8 cellular contexts compared by ENCODE assay signal in the genomic region with DNA sequence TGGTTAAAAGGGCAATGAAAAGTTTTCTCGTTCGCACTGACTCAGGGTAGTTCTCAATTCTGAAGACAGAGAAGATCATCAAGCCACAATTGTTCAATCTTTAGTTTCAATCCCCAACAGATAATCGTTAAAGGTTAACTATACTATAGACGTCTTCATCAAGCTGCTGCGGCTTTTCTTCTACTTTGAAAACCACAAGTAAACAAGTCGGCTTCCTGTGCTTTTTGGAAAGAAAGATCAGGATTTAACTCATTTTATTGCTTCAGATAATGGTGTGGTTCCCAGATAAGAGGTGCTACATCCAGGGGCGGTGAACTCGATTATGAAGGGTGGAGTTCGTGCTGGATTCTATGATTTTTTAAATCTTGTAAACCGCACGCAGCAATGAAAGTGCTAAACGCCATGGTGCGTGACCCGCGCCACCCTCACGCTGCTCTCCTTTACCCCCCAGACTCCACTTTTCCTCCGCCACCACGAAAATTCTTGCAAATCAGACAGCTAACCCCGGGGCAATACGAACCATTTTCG. TPM values are rescaled to one million over a fixed set of nuclear protein-coding genes. Genes with fewer than 3 reads are reported as not detected.
DNase-seq lines count a peak whose midpoint lies in the region; ATAC-seq, FAIRE-seq and TF ChIP-seq lines count a peak whose summit lies in the region.

No MANE protein-coding gene starts in this region.

- H3K27me3 Mint-ChIP-seq in effector memory CD8-positive, alpha-beta T cell, result peaks cover 55 to 57% of the 10 kb centered on the region in 2 donors
- H3K27me3 Mint-ChIP-seq in neural progenitor cell (ENCODE audit: insufficient read depth, low read depth), result peaks cover 2% of the 10 kb centered on the region

- H3K4me3 ChIP-seq in AG09309 (ENCODE audit: control insufficient read depth, low read depth, low read length) (peak overlapping the region; percentile 42), OCI-LY3 (ENCODE audit: low read length) (peak overlapping the region; percentile 92), neural progenitor cell (peak overlapping the region; percentile 69)

- peak overlapping the region; percentile 86 for H3K4me3 Mint-ChIP-seq in effector memory CD8-positive, alpha-beta T cell
- peak overlapping the region; percentile 96 for H3K4me3 Mint-ChIP-seq in neural progenitor cell

- H3K4me2 ChIP-seq in OCI-LY3 (ENCODE audit: low read length) (peak overlapping the region; percentile 91), neural progenitor cell (peak overlapping the region; percentile 98)

- H3K9me3 Mint-ChIP-seq in effector memory CD8-positive, alpha-beta T cell, result no peaks in the 10 kb centered on the region
- no peaks in the 10 kb centered on the region for H3K9me3 Mint-ChIP-seq in neural progenitor cell

- DNase-seq in AG09309 (ENCODE audit: low read depth), result no peak
- peak; percentile 32 for DNase-seq in GM18507 (ENCODE audit: extremely low spot score, insufficient read length, low read depth)
- DNase-seq in effector memory CD8-positive, alpha-beta T cell, result no peak
- no peak for DNase-seq in neural progenitor cell (ENCODE audit: low spot score)
- no peak for DNase-seq in dedifferentiated amniotic fluid mesenchymal stem cell (ENCODE audit: extremely low spot score)

- no peaks in the 10 kb centered on the region for H3F3A ChIP-seq in neural progenitor cell (ENCODE audit: low read depth)

- H4K20me1 ChIP-seq in OCI-LY3 (ENCODE audit: insufficient read depth, low read length) (peaks cover 35% of the 10 kb centered on the region), neural progenitor cell (ENCODE audit: low read depth) (peaks cover 21% of the 10 kb centered on the region)

- H3K36me3 Mint-ChIP-seq in effector memory CD8-positive, alpha-beta T cell (ENCODE audit: insufficient read depth), result no peaks in the 10 kb centered on the region
- H3K36me3 Mint-ChIP-seq in neural progenitor cell, result peaks cover 3% of the 10 kb centered on the region

- ATAC-seq in HG02973 (IDR thresholded peaks at IDR 0.05; ENCODE audit: unreplicated experiment), result peak; percentile 34
- ATAC-seq in effector memory CD8-positive, alpha-beta T cell (replicated peaks), result peak; percentile 21
- ATAC-seq in HG03565 (IDR thresholded peaks at IDR 0.05; ENCODE audit: unreplicated experiment), result no peak

- no peak for TF ChIP-seq CTCF in AG09309 (IDR thresholded peaks at IDR 0.05; ENCODE audit: control insufficient read depth, insufficient read depth, low read depth, low read length, missing control alignments)
- TF ChIP-seq CTCF in OCI-LY3 (IDR thresholded peaks at IDR 0.05; ENCODE audit: low read depth, low read length), result no peak
- no peak for TF ChIP-seq CTCF in neural progenitor cell (IDR thresholded peaks at IDR 0.05)

- peak overlapping the region; percentile 80 for H3K27ac ChIP-seq in OCI-LY3 (ENCODE audit: low read length)
- peak overlapping the region; percentile 94 for H3K27ac ChIP-seq in neural progenitor cell

- H3K36me3 ChIP-seq in OCI-LY3 (replicated peaks; ENCODE audit: low read depth, low read length) (peaks cover 13% of the 10 kb centered on the region), neural progenitor cell (peaks cover 7% of the 10 kb centered on the region)

- H2AFZ ChIP-seq in OCI-LY3 (ENCODE audit: low read depth, low read length) (peak overlapping the region; percentile 88), neural progenitor cell (replicated peaks) (peak overlapping the region; percentile 99)

- H3K4me1 Mint-ChIP-seq in effector memory CD8-positive, alpha-beta T cell (ENCODE audit: low read depth in 2 of 2), result peaks cover 17 to 24% of the 10 kb centered on the region in 2 donors
- peaks cover 32% of the 10 kb centered on the region for H3K4me1 Mint-ChIP-seq in neural progenitor cell

- peaks cover 45% of the 10 kb centered on the region for H3K79me2 ChIP-seq in OCI-LY3 (ENCODE audit: low read length)
- peaks cover 43% of the 10 kb centered on the region for H3K79me2 ChIP-seq in neural progenitor cell (ENCODE audit: low read depth)

- H3K9me3 ChIP-seq in OCI-LY3 (ENCODE audit: insufficient read depth, low read length), result no peaks in the 10 kb centered on the region
- no peaks in the 10 kb centered on the region for H3K9me3 ChIP-seq in neural progenitor cell (ENCODE audit: low read depth)

- peak overlapping the region; percentile 97 for H3K9ac ChIP-seq in OCI-LY3 (ENCODE audit: low read length)
- peak overlapping the region; percentile 93 for H3K9ac ChIP-seq in neural progenitor cell

- H3K27ac Mint-ChIP-seq in effector memory CD8-positive, alpha-beta T cell, result peak overlapping the region; percentile 77 to 79
- H3K27ac Mint-ChIP-seq in neural progenitor cell, result peak overlapping the region; percentile 99

- H3K4me1 ChIP-seq in OCI-LY3 (ENCODE audit: low read length) (peaks cover 47% of the 10 kb centered on the region), neural progenitor cell (peaks cover 12% of the 10 kb centered on the region)

- H3K27me3 ChIP-seq in OCI-LY3 (ENCODE audit: low read depth, low read length) (0 out of 2 replicates have a peak, but pooled peaks cover 16% of the 10 kb centered on the region), neural progenitor cell (peaks cover 11% of the 10 kb centered on the region)

- FAIRE-seq in GM18507 (lab: Jason Lieb, UNC), result peak; percentile 91

RNA-seq across cellular contexts. Expression of a gene that starts 0.5 kb away (rescaled TPM):
- 31.4 and 36.8 TPM in 2 replicates for total RNA-seq in neural progenitor cell (ENCODE audit: low replicate concordance)

Comparison
In these comparisons a context has a peak if more than half of its experiments do, and no peak if none do; other contexts are left out.
1. H3K4me3 ChIP-seq: peak in every context shown above with its lines; median percentile 92 in OCI-LY3; 69 in neural progenitor cell; 42 in AG09309.